In the genomic region with DNA sequence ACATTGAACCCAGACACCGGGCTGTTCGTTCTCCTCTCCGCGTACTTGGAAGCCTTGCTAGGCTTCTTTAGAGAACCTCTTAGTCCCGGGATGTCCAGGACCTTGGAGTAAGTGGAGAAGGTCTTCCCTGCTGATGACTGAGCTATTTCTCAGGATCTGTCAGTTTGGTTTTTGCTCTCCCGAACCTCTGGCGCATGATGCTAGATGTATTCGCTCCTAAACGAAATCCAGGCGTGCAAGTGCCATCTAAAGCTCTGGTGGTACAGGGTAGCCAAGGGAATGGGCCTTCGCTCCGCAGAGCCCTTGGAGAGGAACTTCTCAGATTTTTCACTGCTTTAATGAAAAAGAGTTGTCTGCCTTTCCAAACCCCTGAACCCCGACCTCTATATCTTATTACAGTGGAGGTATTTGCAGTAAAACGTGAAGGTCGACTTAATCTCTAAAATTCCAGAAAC, we compare ENCODE assay signal across 1 cellular context.
A peak's percentile ranks its signal among the peaks of the same experiment; 100 is the strongest.
TF ChIP-seq lines count a peak whose summit lies in the region.

No MANE protein-coding gene starts in this region.

TF ChIP-seq in H1, 55 proteins besides CTCF, POLR2A, EP300 and RAD21:
- TF ChIP-seq SAP30 (IDR thresholded peaks at IDR 0.05; ENCODE audit: insufficient read depth, insufficient replicate concordance, low read length) = peak; percentile 51
- peak; percentile 35 for TF ChIP-seq KDM4A (IDR thresholded peaks at IDR 0.05; ENCODE audit: low read depth, low read length, severe bottlenecking)
- TF ChIP-seq CBX5 (IDR thresholded peaks at IDR 0.05; ENCODE audit: low read depth, low read length) = no peak
- no peak for TF ChIP-seq HDAC2 (IDR thresholded peaks at IDR 0.05; ENCODE audit: borderline replicate concordance in 1 of 2, low read depth in 2 of 2, low read length in 2 of 2)
- TF ChIP-seq CHD7 (IDR thresholded peaks at IDR 0.05; ENCODE audit: insufficient replicate concordance, low read length) = no peak
- TF ChIP-seq CEBPB (IDR thresholded peaks at IDR 0.05; ENCODE audit: low read depth, low read length) = no peak
- no peak for TF ChIP-seq YY1 (IDR thresholded peaks at IDR 0.05; ENCODE audit: low read depth, low read length)
- TF ChIP-seq, protein P1, sequence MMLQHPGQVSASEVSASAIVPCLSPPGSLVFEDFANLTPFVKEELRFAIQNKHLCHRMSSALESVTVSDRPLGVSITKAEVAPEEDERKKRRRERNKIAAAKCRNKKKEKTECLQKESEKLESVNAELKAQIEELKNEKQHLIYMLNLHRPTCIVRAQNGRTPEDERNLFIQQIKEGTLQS (IDR thresholded peaks at IDR 0.05; ENCODE audit: insufficient read depth, low read depth, low read length) = no peak
- TF ChIP-seq, protein P2, sequence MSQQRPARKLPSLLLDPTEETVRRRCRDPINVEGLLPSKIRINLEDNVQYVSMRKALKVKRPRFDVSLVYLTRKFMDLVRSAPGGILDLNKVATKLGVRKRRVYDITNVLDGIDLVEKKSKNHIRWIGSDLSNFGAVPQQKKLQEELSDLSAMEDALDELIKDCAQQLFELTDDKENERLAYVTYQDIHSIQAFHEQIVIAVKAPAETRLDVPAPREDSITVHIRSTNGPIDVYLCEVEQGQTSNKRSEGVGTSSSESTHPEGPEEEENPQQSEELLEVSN (IDR thresholded peaks at IDR 0.05) = no peak
- no peak for TF ChIP-seq EZH2 (IDR thresholded peaks at IDR 0.05; ENCODE audit: low read depth, low read length, severe bottlenecking)
- no peak for TF ChIP-seq GABPA (IDR thresholded peaks at IDR 0.05; ENCODE audit: borderline replicate concordance, insufficient read depth, low read length)
- TF ChIP-seq CHD1 (IDR thresholded peaks at IDR 0.05; ENCODE audit: low read depth, low read length) = no peak
- no peak for TF ChIP-seq MAX (IDR thresholded peaks at IDR 0.05)
- no peak for TF ChIP-seq NANOG (IDR thresholded peaks at IDR 0.05; ENCODE audit: insufficient read depth, low read depth, low read length, poor library complexity, severe bottlenecking)
- no peak for TF ChIP-seq SIRT6 (IDR thresholded peaks at IDR 0.05; ENCODE audit: low read length)
TF ChIP-seq in H1: peak in this region for 2.
